ENCODE assay signal across 12 cellular contexts in the genomic region with DNA sequence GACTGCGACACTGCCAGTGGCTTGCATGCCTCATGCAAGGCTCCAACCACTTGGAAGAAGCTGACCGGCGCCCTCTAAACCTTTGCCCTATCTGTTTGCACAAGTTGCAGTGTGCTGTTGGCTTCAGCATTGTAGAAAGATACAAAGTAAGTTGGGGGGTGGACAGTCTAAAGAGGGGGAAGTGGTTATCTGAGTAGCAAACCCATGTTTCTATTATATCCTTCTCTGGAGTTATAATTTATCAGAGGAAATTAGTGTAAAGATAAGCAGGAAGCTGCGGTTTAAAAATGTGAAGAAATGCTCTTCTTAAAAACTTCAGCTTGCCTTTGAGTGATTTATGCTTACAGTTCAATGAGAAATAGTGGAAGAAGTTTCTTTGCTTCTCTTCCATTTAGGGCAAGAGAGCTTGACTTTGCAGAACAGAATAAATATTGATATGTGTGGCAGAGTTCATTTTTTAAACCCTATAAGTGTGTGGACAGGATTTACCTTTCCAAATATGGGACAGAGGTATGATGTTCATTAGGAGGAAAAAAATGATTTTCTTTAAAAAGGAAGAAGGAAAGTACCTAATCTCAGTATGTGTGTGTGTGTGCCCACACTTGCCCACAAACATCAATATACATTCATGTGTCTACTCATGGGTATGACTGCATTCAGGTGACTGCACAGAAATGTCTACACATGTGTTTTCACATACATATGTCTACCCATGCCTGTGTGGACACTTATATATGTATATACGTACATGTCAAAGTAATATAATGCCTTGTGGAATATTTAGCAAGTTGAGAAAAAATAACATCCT. TPM values are rescaled to one million over a fixed set of nuclear protein-coding genes. Genes with fewer than 3 reads are reported as not detected.
DNase-seq lines count a peak whose midpoint lies in the region; ATAC-seq, FAIRE-seq and TF ChIP-seq lines count a peak whose summit lies in the region.
"Had no signal": no experiment of that assay in that cellular context is flagged by ENCODE, and none has a peak within 500 bp of the region (broad histone marks: within the 10 kb centered on the region; RNA-seq: fewer than 3 reads in every experiment).

No MANE protein-coding gene starts in this region.

- H3K4me1 Mint-ChIP-seq in activated naive CD4-positive, alpha-beta T cell treated with anti-CD3 and anti-CD28 coated beads for 36 hours (ENCODE audit: low read depth) = peaks cover 76% of the 10 kb centered on the region
- H3K4me1 Mint-ChIP-seq in T-helper 17 cell = peaks cover 59% of the 10 kb centered on the region

- TF ChIP-seq POLR2A in endothelial cell of umbilical vein (IDR thresholded peaks at IDR 0.05; ENCODE audit: low read depth, low read length) (no peak), uterus (IDR thresholded peaks at IDR 0.05) (no peak)

- TF ChIP-seq CTCF in endothelial cell of umbilical vein (IDR thresholded peaks at IDR 0.05; ENCODE audit: extremely low read depth in 1 of 2, insufficient read depth in 1 of 2, low read depth in 1 of 2, low read length in 2 of 2) (no peak), uterus (IDR thresholded peaks at IDR 0.05) (no peak), A673 (conservative IDR thresholded peaks at IDR 0.05; ENCODE audit: low read depth, low read length) (no peak)

- no peak overlapping the region for H2AFZ ChIP-seq in endothelial cell of umbilical vein (ENCODE audit: low read depth, low read length)

- dilution Hi-C loops in endothelial cell of umbilical vein (cut with MboI; ENCODE audit: extremely low pct_ligation_motif_present, low sequenced_read_pairs) = no loop called here

- peak; percentile 44 for ATAC-seq in T-helper 17 cell
- ATAC-seq: gastrocnemius medialis had no signal

- no peaks in the 10 kb centered on the region for H3K9me3 Mint-ChIP-seq in activated naive CD4-positive, alpha-beta T cell treated with anti-CD3 and anti-CD28 coated beads for 36 hours
- H3K9me3 Mint-ChIP-seq: H9 had no signal

- no peaks in the 10 kb centered on the region for H3K27me3 Mint-ChIP-seq in activated naive CD4-positive, alpha-beta T cell treated with anti-CD3 and anti-CD28 coated beads for 36 hours (ENCODE audit: low read depth)
- H3K27me3 Mint-ChIP-seq in T-helper 17 cell = no peaks in the 10 kb centered on the region

- H3K27me3 ChIP-seq in endothelial cell of umbilical vein (ENCODE audit: control insufficient read depth in 2 of 2, insufficient read depth in 2 of 2, low read length in 2 of 2) (no peaks in the 10 kb centered on the region), uterus (no peaks in the 10 kb centered on the region), A673 (replicated peaks; ENCODE audit: insufficient read depth, low read depth, low read length, poor library complexity) (no peaks in the 10 kb centered on the region)
- H3K27me3 ChIP-seq: gastrocnemius medialis had no signal

- H3K4me1 ChIP-seq in endothelial cell of umbilical vein (ENCODE audit: control insufficient read depth, extremely low read depth, insufficient read depth, low read length) (peaks cover 20% of the 10 kb centered on the region), uterus (no peaks in the 10 kb centered on the region), A673 (ENCODE audit: insufficient read depth, low read length, poor library complexity, severe bottlenecking) (no peaks in the 10 kb centered on the region)

- H3K36me3 Mint-ChIP-seq in activated naive CD4-positive, alpha-beta T cell treated with anti-CD3 and anti-CD28 coated beads for 36 hours (ENCODE audit: low read depth) = peaks cover 58% of the 10 kb centered on the region
- H3K36me3 Mint-ChIP-seq in T-helper 17 cell (ENCODE audit: low read depth) = no peaks in the 10 kb centered on the region

- peak overlapping the region; percentile 92 for H3K27ac Mint-ChIP-seq in activated naive CD4-positive, alpha-beta T cell treated with anti-CD3 and anti-CD28 coated beads for 36 hours
- H3K27ac Mint-ChIP-seq in T-helper 17 cell = peak overlapping the region; percentile 99

- H3K9me3 ChIP-seq in T-helper 17 cell (ENCODE audit: control insufficient read depth, low read length, poor library complexity, severe bottlenecking) = no peaks in the 10 kb centered on the region
- H3K9me3 ChIP-seq in endothelial cell of umbilical vein (replicated peaks; ENCODE audit: control insufficient read depth, insufficient read depth, low read length) = no peaks in the 10 kb centered on the region
- no peaks in the 10 kb centered on the region for H3K9me3 ChIP-seq in uterus
- H3K9me3 ChIP-seq in A673 (ENCODE audit: low read depth, low read length, poor library complexity, severe bottlenecking) = no peaks in the 10 kb centered on the region
- H3K9me3 ChIP-seq: gastrocnemius medialis had no signal

- H3K4me2 ChIP-seq in endothelial cell of umbilical vein (ENCODE audit: insufficient read depth, low read length) = no peak overlapping the region

- BruUV-seq in endothelial cell of umbilical vein (replicated peaks; lab: Mats Ljungman, UMichigan) (no TSS peak), A673 (replicated peaks; lab: Mats Ljungman, UMichigan) (no TSS peak)

- H3K4me3 Mint-ChIP-seq in activated naive CD4-positive, alpha-beta T cell treated with anti-CD3 and anti-CD28 coated beads for 36 hours = no peak overlapping the region
- peak overlapping the region; percentile 75 for H3K4me3 Mint-ChIP-seq in T-helper 17 cell
- H3K4me3 Mint-ChIP-seq: H9 had no signal

- DNase-seq in activated naive CD4-positive, alpha-beta T cell treated with anti-CD3 and anti-CD28 coated beads for 36 hours = peak; percentile 54
- DNase-seq in activated naive CD4-positive, alpha-beta T cell (lab: John Stamatoyannopoulos, UW) = no peak
- DNase-seq in T-helper 17 cell (no peak), endothelial cell of umbilical vein (ENCODE audit: low read depth, low spot score) (no peak), uterus (no peak), GM19239 (ENCODE audit: insufficient read length, low spot score) (no peak), A673 (ENCODE audit: low spot score) (no peak), cerebellar cortex (ENCODE audit: low spot score) (no peak)
- DNase-seq: gastrocnemius medialis, H9, NCI-H748 treated with DMSO at 0.1 percent for 48 hours had no signal

- no peaks in the 10 kb centered on the region for H3K9me1 ChIP-seq in endothelial cell of umbilical vein (replicated peaks; ENCODE audit: control insufficient read depth, extremely low read depth, insufficient read depth, low read length)

- no peaks in the 10 kb centered on the region for H3K36me3 ChIP-seq in endothelial cell of umbilical vein (ENCODE audit: control insufficient read depth in 2 of 2, extremely low read depth in 1 of 2, insufficient read depth in 2 of 2, low read length in 2 of 2)
- H3K36me3 ChIP-seq in uterus = no peaks in the 10 kb centered on the region
- peaks cover 27% of the 10 kb centered on the region for H3K36me3 ChIP-seq in A673 (ENCODE audit: insufficient read depth, low read length, poor library complexity, severe bottlenecking)

- H3K79me2 ChIP-seq in endothelial cell of umbilical vein (ENCODE audit: control insufficient read depth, insufficient read depth, low read length) = no peaks in the 10 kb centered on the region

- H3K27ac ChIP-seq in endothelial cell of umbilical vein (ENCODE audit: insufficient read depth, low read depth, low read length) = no peak overlapping the region
- peak overlapping the region; percentile 55 to 83 for H3K27ac ChIP-seq in uterus
- H3K27ac ChIP-seq in A673 (ENCODE audit: low read depth, low read length, poor library complexity, severe bottlenecking) = no peak overlapping the region
- H3K27ac ChIP-seq: gastrocnemius medialis had no signal

- intact Hi-C loops in activated naive CD4-positive, alpha-beta T cell treated with anti-CD3 and anti-CD28 coated beads for 36 hours (cut with micrococcal nuclease) = no loop called here
- intact Hi-C loops in endothelial cell of umbilical vein (cut with micrococcal nuclease) = loop anchor here (5.0 kb wide), 1 partner anchor 256 kb away; a partner anchor contains a TSS
- intact Hi-C loops in uterus (cut with DNase I; ENCODE audit: low total_unique reads) = no loop called here
- intact Hi-C loops in A673 (cut with micrococcal nuclease; ENCODE audit: unreplicated experiment) = no loop called here

- H3K4me3 ChIP-seq in endothelial cell of umbilical vein (replicated peaks in 1 of 3; ENCODE audit: insufficient read depth in 1 of 3, low read depth in 1 of 3, low read length in 3 of 3) = no peak overlapping the region
- no peak overlapping the region for H3K4me3 ChIP-seq in uterus
- no peak overlapping the region for H3K4me3 ChIP-seq in A673 (ENCODE audit: low read depth, low read length, poor library complexity, severe bottlenecking)
- H3K4me3 ChIP-seq: gastrocnemius medialis had no signal

- CTCF ChIA-PET in activated naive CD4-positive, alpha-beta T cell treated with anti-CD3 and anti-CD28 coated beads for 36 hours (lab: Charles Lee) = interaction anchor here (1.6 kb wide), 1 partner anchor 18 kb away, joined by 4 read pairs; no protein-coding TSS in a partner anchor
- CTCF ChIA-PET in endothelial cell of umbilical vein (lab: Charles Lee) = interaction anchor here (1.0 kb wide), 2 partner anchors 9 to 176 kb away, joined by 4 to 5 read pairs; no protein-coding TSS in a partner anchor
- CTCF ChIA-PET in A673 (lab: Charles Lee) = no interaction called here

- FAIRE-seq in endothelial cell of umbilical vein (lab: Jason Lieb, UNC) (no peak), GM19239 (lab: Jason Lieb, UNC) (no peak)
- FAIRE-seq: colon had no signal

- H3K9ac ChIP-seq in endothelial cell of umbilical vein (replicated peaks; ENCODE audit: extremely low read depth, insufficient read depth, low read length) = no peak overlapping the region

- POLR2A ChIA-PET in endothelial cell of umbilical vein (lab: Charles Lee) = interaction anchor here (0.5 kb wide), 1 partner anchor 110 kb away, joined by 3 read pairs; no protein-coding TSS in a partner anchor
- POLR2A ChIA-PET in A673 (lab: Charles Lee; ENCODE audit: low non-redundant PET) = interaction anchor here (0.6 to 0.7 kb wide), 2 partner anchors 9 to 960 kb away, joined by 6 to 10 read pairs; no protein-coding TSS in a partner anchor

- no peaks in the 10 kb centered on the region for H4K20me1 ChIP-seq in endothelial cell of umbilical vein (replicated peaks; ENCODE audit: control insufficient read depth, extremely low read depth, insufficient read depth, low read length)

RNA-seq across cellular contexts. Expression of a gene that starts 8.1 kb away (rescaled TPM):
- 100 to 1,000 TPM; 190 to 195 TPM for total RNA-seq in activated naive CD4-positive, alpha-beta T cell treated with anti-CD3 and anti-CD28 coated beads for 36 hours
- total RNA-seq in T-helper 17 cell (10 to 100 TPM; 57.7 to 58.5 TPM), endothelial cell of umbilical vein (53.7 and 57.3 TPM in 2 replicates), uterus (10 to 100 TPM; 26.9 to 60.9 (median 35.1) TPM), A673 (2021) (80.4 and 105 TPM in 2 replicates)
- polyA plus RNA-seq in endothelial cell of umbilical vein = 37.0 and 46.7 TPM in 2 replicates
- polyA plus RNA-seq in endothelial cell of umbilical vein (2011; cell fraction: cytosol; rRNA removed) = 51.2 and 52.4 TPM in 2 replicates
- 52.2 and 59.6 TPM in 2 replicates for polyA plus RNA-seq in endothelial cell of umbilical vein (2011; cell fraction: nucleus; rRNA removed)
- polyA plus RNA-seq in endothelial cell of umbilical vein (2012) = 78.2 and 107 TPM in 2 replicates
- 24.3 and 25.3 TPM in 2 replicates for polyA minus RNA-seq in endothelial cell of umbilical vein
- 18.4 TPM for polyA minus RNA-seq in endothelial cell of umbilical vein (2011; cell fraction: cytosol; rRNA and poly(A)+ RNA removed)
- 20.9 and 22.9 TPM in 2 replicates for polyA minus RNA-seq in endothelial cell of umbilical vein (2011; cell fraction: nucleus; rRNA and poly(A)+ RNA removed)

RNA-seq across cellular contexts. Expression of a gene that starts 35.0 kb away (rescaled TPM):
- 1 to 10 TPM in 1 of 2 experiments, under 1 TPM in 1; 0.96 to 1.1 TPM for total RNA-seq in activated naive CD4-positive, alpha-beta T cell treated with anti-CD3 and anti-CD28 coated beads for 36 hours
- total RNA-seq in T-helper 17 cell (1 to 10 TPM; 6.4 to 9.8 TPM), endothelial cell of umbilical vein (0.74 and 0.91 TPM in 2 replicates), uterus (1 to 10 TPM in 2 of 4 donors, under 1 TPM in 1, not detected in 1; 0.35 to 1.5 (median 1.0) TPM), A673 (2021) (0.55 and 0.67 TPM in 2 replicates)
- polyA plus RNA-seq in endothelial cell of umbilical vein = 0.60 and 0.65 TPM in 2 replicates
- 0.24 and 0.34 TPM in 2 replicates for polyA plus RNA-seq in endothelial cell of umbilical vein (2011; cell fraction: cytosol; rRNA removed)
- 0.55 and 0.65 TPM in 2 replicates for polyA plus RNA-seq in endothelial cell of umbilical vein (2011; cell fraction: nucleus; rRNA removed)
- polyA plus RNA-seq in endothelial cell of umbilical vein (2012) = 0.76 and 1.1 TPM in 2 replicates
- 2.0 and 2.2 TPM in 2 replicates for polyA minus RNA-seq in endothelial cell of umbilical vein
- 80.2 TPM for polyA minus RNA-seq in endothelial cell of umbilical vein (2011; cell fraction: cytosol; rRNA and poly(A)+ RNA removed)
- polyA minus RNA-seq in endothelial cell of umbilical vein (2011; cell fraction: nucleus; rRNA and poly(A)+ RNA removed) = 0.67 and 1.2 TPM in 2 replicates

RNA-seq across cellular contexts. Expression of a gene that starts 35.4 kb away (rescaled TPM):
- 10 to 100 TPM in 1 of 2 experiments, 1 to 10 TPM in 1; 9.0 to 10.5 TPM for total RNA-seq in activated naive CD4-positive, alpha-beta T cell treated with anti-CD3 and anti-CD28 coated beads for 36 hours
- total RNA-seq in T-helper 17 cell (10 to 100 TPM; 17.2 to 22.4 TPM), endothelial cell of umbilical vein (5.1 and 7.0 TPM in 2 replicates), uterus (1 to 10 TPM in 3 of 4 donors, under 1 TPM in 1; 0.59 to 6.4 (median 5.7) TPM), A673 (2021) (1.0 and 1.9 TPM in 2 replicates)
- 3.9 TPM in 2 replicates for polyA plus RNA-seq in endothelial cell of umbilical vein
- polyA plus RNA-seq in endothelial cell of umbilical vein (2011; cell fraction: cytosol; rRNA removed) = 2.7 and 2.8 TPM in 2 replicates
- 6.0 and 6.1 TPM in 2 replicates for polyA plus RNA-seq in endothelial cell of umbilical vein (2011; cell fraction: nucleus; rRNA removed)
- polyA plus RNA-seq in endothelial cell of umbilical vein (2012) = 3.1 and 3.8 TPM in 2 replicates
- 4.8 and 6.7 TPM in 2 replicates for polyA minus RNA-seq in endothelial cell of umbilical vein
- 9.7 TPM for polyA minus RNA-seq in endothelial cell of umbilical vein (2011; cell fraction: cytosol; rRNA and poly(A)+ RNA removed)
- polyA minus RNA-seq in endothelial cell of umbilical vein (2011; cell fraction: nucleus; rRNA and poly(A)+ RNA removed) = 4.3 and 7.6 TPM in 2 replicates

Comparison
In these comparisons a context has a peak if more than half of its experiments do, and no peak if none do; other contexts are left out.
1. H3K27ac ChIP-seq: peak in uterus (2 of 2); none in endothelial cell of umbilical vein (single experiment) and A673 (single experiment).